Comparison of ENCODE assay signal across 16 cellular contexts in genomic region chr1:94296018-94296417, GRCh38. TPM values are rescaled to one million over a fixed set of nuclear protein-coding genes. Genes with fewer than 3 reads are reported as not detected.
DNase-seq lines count a peak whose midpoint lies in the region; FAIRE-seq and TF ChIP-seq lines count a peak whose summit lies in the region.
"Had no signal": no experiment of that assay in that cellular context is flagged by ENCODE, and none has a peak within 500 bp of the region (broad histone marks: within the 10 kb centered on the region; RNA-seq: fewer than 3 reads in every experiment).

No MANE protein-coding gene starts in this region.

- TF ChIP-seq CTCF in bronchial epithelial cell (IDR thresholded peaks at IDR 0.05; ENCODE audit: insufficient read depth, low read length, severe bottlenecking) (no peak), neural progenitor cell (IDR thresholded peaks at IDR 0.05) (no peak)

- H3F3A ChIP-seq in neural progenitor cell (ENCODE audit: low read depth) = no peaks in the 10 kb centered on the region

- H3K27me3 Mint-ChIP-seq in neural progenitor cell (ENCODE audit: insufficient read depth, low read depth) = no peaks in the 10 kb centered on the region
- H3K27me3 Mint-ChIP-seq: type B pancreatic cell had no signal

- no peaks in the 10 kb centered on the region for H3K36me3 Mint-ChIP-seq in neural progenitor cell
- H3K36me3 Mint-ChIP-seq: mesothelial cell of epicardium, type B pancreatic cell had no signal

- no peak for FAIRE-seq in bronchial epithelial cell (lab: Jason Lieb, UNC)
- FAIRE-seq: D721Med had no signal

- H3K4me1 ChIP-seq in ACC112 (ENCODE audit: control insufficient read depth, insufficient read depth, low read length, unreplicated experiment) (peaks cover 50% of the 10 kb centered on the region), neural progenitor cell (no peaks in the 10 kb centered on the region)
- H3K4me1 ChIP-seq: adrenal gland had no signal

- no peaks in the 10 kb centered on the region for H3K9me3 Mint-ChIP-seq in neural progenitor cell
- H3K9me3 Mint-ChIP-seq: endodermal cell, mesothelial cell of epicardium, type B pancreatic cell had no signal

- H3K4me3 Mint-ChIP-seq in neural progenitor cell = no peak overlapping the region
- H3K4me3 Mint-ChIP-seq: endodermal cell, mesothelial cell of epicardium, type B pancreatic cell had no signal

- H3K4me3 ChIP-seq in ACC112 (ENCODE audit: low read depth, low read length) (peak overlapping the region; percentile 6; the same call in 1 of the 2 replicates), bronchial epithelial cell (ENCODE audit: low read depth, low read length) (no peak overlapping the region), neural progenitor cell (no peak overlapping the region)
- H3K4me3 ChIP-seq: adrenal gland had no signal

- H3K79me2 ChIP-seq in ACC112 (ENCODE audit: control insufficient read depth, insufficient read depth, low read length, unreplicated experiment) = no peaks in the 10 kb centered on the region
- no peaks in the 10 kb centered on the region for H3K79me2 ChIP-seq in neural progenitor cell (ENCODE audit: low read depth)

- H3K27ac ChIP-seq in ACC112 (ENCODE audit: low read depth, low read length) (peak overlapping the region; percentile 45), neural progenitor cell (no peak overlapping the region)

- peak; percentile 91 for DNase-seq in LHCN-M2 (ENCODE audit: low read depth)
- peak; percentile 45 for DNase-seq in bronchial epithelial cell (ENCODE audit: low read depth)
- peak; percentile 89 for DNase-seq in iris pigment epithelial cell (ENCODE audit: low read depth)
- DNase-seq in ecto neural progenitor cell (ENCODE audit: low spot score) = no peak
- DNase-seq in GF-D8 (lab: John Stamatoyannopoulos, UW) = no peak
- no peak for DNase-seq in neural progenitor cell (ENCODE audit: low spot score)
- no peak for DNase-seq in NCI-H128 (lab: John Stamatoyannopoulos, UW; ENCODE audit: unreplicated experiment)
- DNase-seq: activated T-cell treated with anti-CD3 and anti-CD28 coated beads, Interleukin-2, amount 50 U/mL, for 1 hour; endodermal cell; MV-4-11; stimulated activated CD4-positive, alpha-beta T cell treated with anti-CD3 and anti-CD28 coated beads, Interleukin-2, amount 100 ng/mL, for 24 hours had no signal

- H3K27me3 ChIP-seq in ACC112 (ENCODE audit: insufficient read depth, low read length) (no peaks in the 10 kb centered on the region), bronchial epithelial cell (ENCODE audit: control insufficient read depth, insufficient read depth, low read length) (no peaks in the 10 kb centered on the region), neural progenitor cell (no peaks in the 10 kb centered on the region)

- no peaks in the 10 kb centered on the region for H3K36me3 ChIP-seq in ACC112 (ENCODE audit: insufficient read depth, low read length)
- no peaks in the 10 kb centered on the region for H3K36me3 ChIP-seq in bronchial epithelial cell (ENCODE audit: control insufficient read depth, insufficient read depth, low read length)
- no peaks in the 10 kb centered on the region for H3K36me3 ChIP-seq in neural progenitor cell
- H3K36me3 ChIP-seq: adrenal gland had no signal

- H3K9me3 ChIP-seq in neural progenitor cell (ENCODE audit: low read depth) = no peaks in the 10 kb centered on the region
- H3K9me3 ChIP-seq: adrenal gland had no signal

- H2AFZ ChIP-seq in ACC112 (ENCODE audit: low read length, unreplicated experiment) (peak overlapping the region; percentile 46), neural progenitor cell (replicated peaks) (no peak overlapping the region)

- no peak overlapping the region for H3K4me2 ChIP-seq in neural progenitor cell

- no peaks in the 10 kb centered on the region for H4K20me1 ChIP-seq in neural progenitor cell (ENCODE audit: low read depth)

- H3K4me1 Mint-ChIP-seq in neural progenitor cell = peaks cover 9% of the 10 kb centered on the region

- no peak overlapping the region for H3K9ac ChIP-seq in neural progenitor cell

- H3K27ac Mint-ChIP-seq in neural progenitor cell = no peak overlapping the region
- H3K27ac Mint-ChIP-seq: endodermal cell, mesothelial cell of epicardium, type B pancreatic cell had no signal

RNA-seq across cellular contexts. Expression of gene ARHGAP29, which starts 58.6 kb away (rescaled TPM):
- total RNA-seq in LHCN-M2 (2014; rRNA removed) = 17.9 and 18.1 TPM in 2 replicates
- 9.4 TPM for polyA plus RNA-seq in LHCN-M2 (2012)
- 7.9 and 18.3 TPM in 2 replicates for total RNA-seq in bronchial epithelial cell
- total RNA-seq in neural progenitor cell (ENCODE audit: low replicate concordance) = 11.4 and 14.8 TPM in 2 replicates

Comparison
In these comparisons a context has a peak if more than half of its experiments do, and no peak if none do; other contexts are left out.
1. DNase-seq: peak in LHCN-M2 (single experiment), bronchial epithelial cell (single experiment) and iris pigment epithelial cell (single experiment); none in ecto neural progenitor cell (single experiment), GF-D8 (single experiment), neural progenitor cell (single experiment) and NCI-H128 (single experiment).